ENCODE assay signal across 13 cellular contexts in genomic region chr12:3524251-3524650, GRCh38. TPM values are rescaled to one million over a fixed set of nuclear protein-coding genes. Genes with fewer than 3 reads are reported as not detected.
"Had no signal": no experiment of that assay in that cellular context is flagged by ENCODE, and none has a peak within 500 bp of the region (broad histone marks: within the 10 kb centered on the region; RNA-seq: fewer than 3 reads in every experiment).

No MANE protein-coding gene starts in this region.

RNA-seq across cellular contexts. Expression of gene PRMT8, which starts 33.2 kb away (rescaled TPM):
- total RNA-seq: dermis microvascular lymphatic vessel endothelial cell; foreskin keratinocyte; heart left ventricle; liver; mucosa of gallbladder; naive thymus-derived CD4-positive, alpha-beta T cell; sciatic nerve; smooth muscle cell; suprapubic skin; transverse colon; urinary bladder had no signal
- polyA plus RNA-seq: esophagus; foreskin keratinocyte; heart left ventricle; immature natural killer cell; liver; naive thymus-derived CD4-positive, alpha-beta T cell; smooth muscle cell; urinary bladder had no signal
